In genomic region chr6:87703039-87703438, GRCh38 we compare ENCODE assay signal across 8 cellular contexts. TPM values are rescaled to one million over a fixed set of nuclear protein-coding genes. Genes with fewer than 3 reads are reported as not detected.
DNase-seq lines count a peak whose midpoint lies in the region; ATAC-seq and TF ChIP-seq lines count a peak whose summit lies in the region.
"Not testable (repeated sequence)": the region's sequence is repeated elsewhere in the genome, so short reads cannot be mapped to it uniquely, and the experiment has no call there.

No MANE protein-coding gene starts in this region.

- ATAC-seq in activated naive CD8-positive, alpha-beta T cell treated with anti-CD3 and anti-CD28 coated beads, Interleukin-2, amount 10 ng/mL, durations not matched to agents 7 days and 5 days (ENCODE audit: low read depth), result not testable (repeated sequence)

- peak overlapping the region; percentile 60 for H3K4me3 ChIP-seq in HUES6 (ENCODE audit: low read depth, low read length)
- peak overlapping the region; percentile 84 for H3K4me3 ChIP-seq in SK-N-MC
- peak overlapping the region; percentile 91 for H3K4me3 ChIP-seq in endodermal cell (ENCODE audit: low read length)

- H3K4me1 ChIP-seq in HUES6 (ENCODE audit: control insufficient read depth, insufficient read depth, low read length); endodermal cell (ENCODE audit: control insufficient read depth, insufficient read depth, low read length): not testable (repeated sequence)

- POLR2A ChIA-PET in activated naive CD8-positive, alpha-beta T cell treated with anti-CD3 and anti-CD28 coated beads, Interleukin-2, amount 10 ng/mL, durations not matched to agents 7 days and 5 days (lab: Charles Lee), result interaction anchor here (1.0 to 2.9 kb wide), 7 partner anchors 10 to 1260 kb away, joined by 3 to 17 read pairs (median 4); partner anchors contain the start of genes RNGTT and ZNF292

- not testable (repeated sequence) for H3K27me3 Mint-ChIP-seq in activated naive CD8-positive, alpha-beta T cell treated with anti-CD3 and anti-CD28 coated beads, Interleukin-2, amount 10 ng/mL, durations not matched to agents 7 days and 5 days; endodermal cell (ENCODE audit: insufficient read depth); neural crest cell (ENCODE audit: low read depth)
- H3K27me3 Mint-ChIP-seq in immature natural killer cell (ENCODE audit: low read depth in 3 of 3), result peaks cover 8 to 19% (median 10%) of the 10 kb centered on the region in 3 donors

- WGBS in endodermal cell (ENCODE audit: insufficient coverage in 1 of 2, insufficient read length in 1 of 2), 2 experiments, result 93% methylated on average over 15 to 19 of the region's 19 CpGs

- H3K9me3 ChIP-seq in HUES6 (ENCODE audit: control insufficient read depth, insufficient read depth, low read depth, low read length); SK-N-MC (ENCODE audit: low read depth, low read length); endodermal cell (ENCODE audit: control insufficient read depth, low read length): not testable (repeated sequence)

- H3K27ac ChIP-seq in C4-2B (peak overlapping the region; percentile 30; the same call in 1 of the 2 replicates), SK-N-MC (peak overlapping the region; percentile 95), endodermal cell (ENCODE audit: low read depth, low read length) (peak overlapping the region; percentile 89), substantia nigra (ENCODE audit: low read depth, low read length, poor library complexity, severe bottlenecking) (peak overlapping the region; percentile 94)
- not testable (repeated sequence) for H3K27ac ChIP-seq in HUES6 (ENCODE audit: low read depth, low read length)

- H3K4me3 Mint-ChIP-seq in activated naive CD8-positive, alpha-beta T cell treated with anti-CD3 and anti-CD28 coated beads, Interleukin-2, amount 10 ng/mL, durations not matched to agents 7 days and 5 days, result peak overlapping the region; percentile 99
- H3K4me3 Mint-ChIP-seq in endodermal cell (peak overlapping the region; percentile 93), immature natural killer cell (peak overlapping the region; percentile 91 to 100 (median 98)), neural crest cell (peak overlapping the region; percentile 97)

- H3K4me1 Mint-ChIP-seq in activated naive CD8-positive, alpha-beta T cell treated with anti-CD3 and anti-CD28 coated beads, Interleukin-2, amount 10 ng/mL, durations not matched to agents 7 days and 5 days, result peaks cover 18% of the 10 kb centered on the region
- H3K4me1 Mint-ChIP-seq in endodermal cell, result peaks cover 10% of the 10 kb centered on the region
- peaks cover 39 to 42% of the 10 kb centered on the region in 2 donors for H3K4me1 Mint-ChIP-seq in immature natural killer cell
- H3K4me1 Mint-ChIP-seq in neural crest cell, result peaks cover 26% of the 10 kb centered on the region

- DNase-seq in SK-N-MC (ENCODE audit: low read depth, low spot score); activated naive CD8-positive, alpha-beta T cell treated with anti-CD3 and anti-CD28 coated beads, Interleukin-2, amount 10 ng/mL, durations not matched to agents 7 days and 5 days; endodermal cell; immature natural killer cell; neural crest cell (ENCODE audit: low read depth, low spot score); substantia nigra (lab: John Stamatoyannopoulos, UW): not testable (repeated sequence)

- not testable (repeated sequence) for H3K27me3 ChIP-seq in HUES6 (ENCODE audit: control insufficient read depth, insufficient read depth, low read length); endodermal cell (ENCODE audit: control insufficient read depth, insufficient read depth, low read length, poor library complexity, severe bottlenecking)

- not testable (repeated sequence) for TF ChIP-seq CTCF in C4-2B (conservative IDR thresholded peaks at IDR 0.05); endodermal cell (conservative IDR thresholded peaks at IDR 0.05); neural crest cell (conservative IDR thresholded peaks at IDR 0.05)

- H3K36me3 ChIP-seq in HUES6 (ENCODE audit: control insufficient read depth, insufficient read depth, low read length), result peaks cover 14% of the 10 kb centered on the region; the same call in 1 of the 2 replicates
- H3K36me3 ChIP-seq in SK-N-MC (ENCODE audit: insufficient read depth, low read length); endodermal cell (ENCODE audit: control insufficient read depth, insufficient read depth, low read length): not testable (repeated sequence)

- peak overlapping the region; percentile 98 for H3K27ac Mint-ChIP-seq in activated naive CD8-positive, alpha-beta T cell treated with anti-CD3 and anti-CD28 coated beads, Interleukin-2, amount 10 ng/mL, durations not matched to agents 7 days and 5 days
- peak overlapping the region; percentile 98 for H3K27ac Mint-ChIP-seq in endodermal cell
- H3K27ac Mint-ChIP-seq in immature natural killer cell, result peak overlapping the region; percentile 94 to 100 (median 95)
- H3K27ac Mint-ChIP-seq in neural crest cell (ENCODE audit: unreplicated experiment), result not testable (repeated sequence)

- peaks cover 15% of the 10 kb centered on the region for H3K36me3 Mint-ChIP-seq in activated naive CD8-positive, alpha-beta T cell treated with anti-CD3 and anti-CD28 coated beads, Interleukin-2, amount 10 ng/mL, durations not matched to agents 7 days and 5 days
- H3K36me3 Mint-ChIP-seq in endodermal cell (ENCODE audit: low read depth); immature natural killer cell; neural crest cell (ENCODE audit: low read depth): not testable (repeated sequence)

- H3K9me3 Mint-ChIP-seq in activated naive CD8-positive, alpha-beta T cell treated with anti-CD3 and anti-CD28 coated beads, Interleukin-2, amount 10 ng/mL, durations not matched to agents 7 days and 5 days; endodermal cell; immature natural killer cell; neural crest cell: not testable (repeated sequence)

- H3K9ac ChIP-seq in HUES6 (ENCODE audit: low read length), result peak overlapping the region; percentile 25
- H3K9ac ChIP-seq in SK-N-MC (ENCODE audit: insufficient read length), result peak overlapping the region; percentile 85
- H3K9ac ChIP-seq in endodermal cell (ENCODE audit: extremely low read depth, low read length, poor library complexity, severe bottlenecking), result peak overlapping the region; percentile 65

RNA-seq across cellular contexts. Expression of gene AKIRIN2, which starts 1.0 kb away (rescaled TPM):
- total RNA-seq in activated naive CD8-positive, alpha-beta T cell treated with anti-CD3 and anti-CD28 coated beads, Interleukin-2, amount 10 ng/mL, durations not matched to agents 7 days and 5 days, result 10 to 100 TPM; 45.3 to 51.8 TPM
- total RNA-seq in endodermal cell (10 to 100 TPM; 70.4 to 73.5 TPM), neural crest cell (67.4 and 71.9 TPM in 2 replicates)
- 78.6 TPM for polyA plus RNA-seq in endodermal cell (2013, experiment 1 of 2)
- 71.6 TPM for polyA plus RNA-seq in endodermal cell (2013, experiment 2 of 2)
- polyA plus RNA-seq in immature natural killer cell, result 10 to 100 TPM; 35.6 to 53.8 (median 42.0) TPM

Comparison
In these comparisons a context has a peak if more than half of its experiments do, and no peak if none do; other contexts are left out.
1. H3K9ac ChIP-seq: peak in every context shown above with its lines; median percentile 85 in SK-N-MC; 65 in endodermal cell; 25 in HUES6.